Comparison of ENCODE assay signal across 8 cellular contexts in the genomic region with DNA sequence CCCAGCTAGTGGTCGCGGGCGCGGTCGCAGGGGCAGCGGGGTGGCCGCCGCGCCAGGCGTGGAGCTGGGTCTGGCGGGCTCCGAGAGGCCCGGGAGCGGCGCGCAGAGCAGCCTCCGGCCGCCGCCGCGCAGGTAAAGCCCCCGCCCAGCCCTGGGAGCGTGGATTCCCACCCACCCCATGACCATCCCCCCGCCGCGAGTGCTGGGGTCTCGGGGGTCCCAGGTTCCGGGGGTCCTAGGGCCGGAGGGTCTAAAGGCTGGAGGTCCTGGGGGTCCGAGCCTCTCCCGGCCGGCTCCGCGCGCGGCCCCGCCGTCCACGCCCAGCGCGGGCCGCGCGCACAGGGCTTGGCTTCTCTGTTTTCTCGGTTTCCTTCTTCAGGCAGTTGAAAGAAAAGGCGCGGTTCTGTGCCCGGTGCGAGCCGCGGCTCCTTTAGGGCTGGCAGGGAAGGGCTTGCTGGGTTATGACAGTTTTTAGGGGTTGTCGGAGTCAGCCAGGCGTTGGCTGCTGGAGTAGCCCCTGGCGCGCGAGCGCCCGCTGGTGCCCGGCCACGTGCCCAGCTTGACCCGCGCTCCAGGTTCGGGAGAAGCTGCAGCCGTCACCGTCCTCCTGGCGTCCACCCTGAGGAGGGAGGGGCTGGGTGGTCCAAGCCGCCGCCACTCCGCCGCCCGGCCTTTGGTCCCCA. TPM values are rescaled to one million over a fixed set of nuclear protein-coding genes. Genes with fewer than 3 reads are reported as not detected.
DNase-seq lines count a peak whose midpoint lies in the region; ATAC-seq and TF ChIP-seq lines count a peak whose summit lies in the region.

No MANE protein-coding gene starts in this region.

- H3K4me3 Mint-ChIP-seq in endothelial cell (ENCODE audit: unreplicated experiment) (no peak overlapping the region), HFFc6 (no peak overlapping the region)

- H3K4me1 ChIP-seq in mucosa of stomach (ENCODE audit: control insufficient read depth, insufficient read depth, low read length) (peaks cover 17% of the 10 kb centered on the region), thoracic aorta (ENCODE audit: control insufficient read depth in 1 of 2, low read depth in 2 of 2) (peaks cover 3 to 9% of the 10 kb centered on the region in 2 donors)

- no peak for ATAC-seq in thoracic aorta (ENCODE audit: insufficient number of reproducible peaks, low FRiP score, low read depth)
- no peak for ATAC-seq in HG03025 (IDR thresholded peaks at IDR 0.05; ENCODE audit: low FRiP score, unreplicated experiment)

- H3K4me1 Mint-ChIP-seq in endothelial cell (ENCODE audit: unreplicated experiment) (peaks cover 4% of the 10 kb centered on the region), HFFc6 (ENCODE audit: low read depth) (no peaks in the 10 kb centered on the region)

- TF ChIP-seq CTCF in endothelial cell (IDR thresholded peaks at IDR 0.05; ENCODE audit: unreplicated experiment) = no peak
- no peak for TF ChIP-seq CTCF in thoracic aorta (IDR thresholded peaks at IDR 0.05)
- TF ChIP-seq CTCF in HFFc6 (IDR thresholded peaks at IDR 0.05) = no peak

- H3K9me3 Mint-ChIP-seq in endothelial cell (ENCODE audit: unreplicated experiment) (no peaks in the 10 kb centered on the region), HFFc6 (peaks cover 33% of the 10 kb centered on the region)

- H3K27ac Mint-ChIP-seq in endothelial cell (ENCODE audit: unreplicated experiment) = no peak overlapping the region
- no peak overlapping the region for H3K27ac Mint-ChIP-seq in HFFc6

- peak overlapping the region; percentile 22 for H3K4me3 ChIP-seq in mucosa of stomach (ENCODE audit: low read length)
- peak overlapping the region; percentile 80 for H3K4me3 ChIP-seq in thoracic aorta

- H3K9me3 ChIP-seq in mucosa of stomach (ENCODE audit: control insufficient read depth, low read length) (no peaks in the 10 kb centered on the region), thoracic aorta (peaks cover 5% of the 10 kb centered on the region)

- H3K36me3 Mint-ChIP-seq in endothelial cell (ENCODE audit: low read depth, unreplicated experiment) (peaks cover 4% of the 10 kb centered on the region), HFFc6 (ENCODE audit: low read depth) (peaks cover 5% of the 10 kb centered on the region; the same call in 1 of the 2 replicates)

- peak overlapping the region; percentile 62 for H3K9ac ChIP-seq in mucosa of stomach (ENCODE audit: low read length)

- H3K27me3 Mint-ChIP-seq in endothelial cell (ENCODE audit: unreplicated experiment) (peaks cover 3% of the 10 kb centered on the region), HFFc6 (ENCODE audit: insufficient read depth) (peaks cover 7% of the 10 kb centered on the region)

- no peak overlapping the region for H3K27ac ChIP-seq in thoracic aorta

- H3K27me3 ChIP-seq in mucosa of stomach (ENCODE audit: control insufficient read depth, insufficient read depth, low read length) (no peaks in the 10 kb centered on the region), thoracic aorta (replicated peaks; ENCODE audit: insufficient read depth) (no peaks in the 10 kb centered on the region)

- H3K36me3 ChIP-seq in mucosa of stomach (ENCODE audit: control insufficient read depth, insufficient read depth, low read length) (no peaks in the 10 kb centered on the region), thoracic aorta (no peaks in the 10 kb centered on the region)

- DNase-seq in GM03348 (ENCODE audit: low spot score) (peak; percentile 66), HUDEP-2 (lab: John Stamatoyannopoulos, UW; ENCODE audit: unreplicated experiment in 76 of 76) (peak in 43 of 76 experiments; percentile 4 to 56 (median 31)), T-helper 9 cell (peak; percentile 8), endothelial cell (ENCODE audit: low spot score) (peak; percentile 45), thoracic aorta (ENCODE audit: low spot score) (no peak), HFFc6 (no peak)

RNA-seq across cellular contexts. Expression of a gene that starts 0.4 kb away (rescaled TPM):
- total RNA-seq in endothelial cell (ENCODE audit: unreplicated experiment) (9.1 TPM), thoracic aorta (1 to 10 TPM; 6.5 to 8.3 TPM)
- total RNA-seq in HFFc6 (2021; fragmentation: NEBNext Ultra II Directional; extraction: Animal tissue kit (Norgen Biotek cat#: 25700)) = not detected

Comparison
In these comparisons a context has a peak if more than half of its experiments do, and no peak if none do; other contexts are left out.
1. DNase-seq: peak in GM03348 (single experiment), HUDEP-2 (43 of 76), T-helper 9 cell (single experiment) and endothelial cell (single experiment); none in thoracic aorta (single experiment) and HFFc6 (single experiment).
2. RNA of a gene that starts 0.4 kb away (total RNA-seq): 9.1 TPM in endothelial cell (single experiment) and 6.5 to 8.3 TPM in thoracic aorta; not detected in HFFc6; every median in the first group is over 4 times any median in the second.